26 cellular contexts compared by ENCODE assay signal in genomic region chr10:129459762-129460539, GRCh38.
"Had no signal": no experiment of that assay in that cellular context is flagged by ENCODE, and none has a peak within 500 bp of the region (broad histone marks: within the 10 kb centered on the region; RNA-seq: fewer than 3 reads in every experiment).

No MANE protein-coding gene starts in this region.

- DNase-seq: activated CD4-positive, alpha-beta memory T cell treated with anti-CD3 and anti-CD28 coated beads for 36 hours; activated CD4-positive, alpha-beta T cell treated with anti-CD3 and anti-CD28 coated beads for 48 hours; activated effector memory CD4-positive, alpha-beta T cell treated with Interleukin-2 at 50 U/mL for 16 hours; activated naive CD4-positive, alpha-beta T cell treated with anti-CD3 and anti-CD28 coated beads for 36 hours; activated T-cell treated with anti-CD3 and anti-CD28 coated beads, Interleukin-2, amount 50 U/mL, for 72 hours; anterior cingulate cortex; body of pancreas; caudate nucleus; dermis blood vessel endothelial cell; effector CD8-positive, alpha-beta T cell; foreskin melanocyte; immature natural killer cell; left ventricle myocardium inferior; naive thymus-derived CD4-positive, alpha-beta T cell; occipital lobe; posterior cingulate gyrus; small intestine; stimulated activated CD4-positive, alpha-beta T cell treated with anti-CD3 and anti-CD28 coated beads, Interleukin-2, amount 100 ng/mL, for 24 hours; stimulated activated naive CD8-positive, alpha-beta T cell treated with anti-CD3 and anti-CD28 coated beads, Interleukin-15, amount 100 ng/mL, for 72 hours; uterus had no signal

- H3K4me3 Mint-ChIP-seq: activated CD4-positive, alpha-beta memory T cell treated with anti-CD3 and anti-CD28 coated beads for 36 hours; activated naive CD4-positive, alpha-beta T cell treated with anti-CD3 and anti-CD28 coated beads for 36 hours; activated T-cell treated with anti-CD3 and anti-CD28 coated beads, Interleukin-2, amount 50 U/mL, for 72 hours; immature natural killer cell; naive thymus-derived CD4-positive, alpha-beta T cell; neural crest cell; stimulated activated effector memory CD8-positive, alpha-beta T cell treated with anti-CD3 and anti-CD28 coated beads, Interleukin-12 subunit alpha, Interleukin-12 subunit beta, amount 100 ng/mL, for 72 hours; stimulated activated naive CD8-positive, alpha-beta T cell treated with anti-CD3 and anti-CD28 coated beads, Interleukin-15, amount 100 ng/mL, for 72 hours had no signal

- H3K4me1 Mint-ChIP-seq: immature natural killer cell; naive thymus-derived CD4-positive, alpha-beta T cell; neural crest cell; stimulated activated effector memory CD8-positive, alpha-beta T cell treated with anti-CD3 and anti-CD28 coated beads, Interleukin-12 subunit alpha, Interleukin-12 subunit beta, amount 100 ng/mL, for 72 hours; stimulated activated naive CD8-positive, alpha-beta T cell treated with anti-CD3 and anti-CD28 coated beads, Interleukin-15, amount 100 ng/mL, for 72 hours had no signal

- H3K36me3 ChIP-seq: left ventricle myocardium inferior, tibial nerve, uterus had no signal

- H3K9me3 Mint-ChIP-seq: activated CD4-positive, alpha-beta memory T cell treated with anti-CD3 and anti-CD28 coated beads for 36 hours; activated naive CD4-positive, alpha-beta T cell treated with anti-CD3 and anti-CD28 coated beads for 36 hours; activated T-cell treated with anti-CD3 and anti-CD28 coated beads, Interleukin-2, amount 50 U/mL, for 72 hours; immature natural killer cell; naive thymus-derived CD4-positive, alpha-beta T cell; neural crest cell; stimulated activated effector memory CD8-positive, alpha-beta T cell treated with anti-CD3 and anti-CD28 coated beads, Interleukin-12 subunit alpha, Interleukin-12 subunit beta, amount 100 ng/mL, for 72 hours; stimulated activated naive CD8-positive, alpha-beta T cell treated with anti-CD3 and anti-CD28 coated beads, Interleukin-15, amount 100 ng/mL, for 72 hours had no signal

- H3K36me3 Mint-ChIP-seq: activated CD4-positive, alpha-beta memory T cell treated with anti-CD3 and anti-CD28 coated beads for 36 hours; immature natural killer cell; stimulated activated effector memory CD8-positive, alpha-beta T cell treated with anti-CD3 and anti-CD28 coated beads, Interleukin-12 subunit alpha, Interleukin-12 subunit beta, amount 100 ng/mL, for 72 hours had no signal

- H3K27ac ChIP-seq: body of pancreas, hepatocyte, left ventricle myocardium inferior, tibial nerve, uterus had no signal

- H3K27me3 ChIP-seq: body of pancreas, tibial nerve, uterus had no signal

- H2AFZ ChIP-seq: hepatocyte had no signal

- H3K4me3 ChIP-seq: body of pancreas, hepatocyte, left ventricle myocardium inferior, tibial nerve, uterus had no signal

- H3K79me2 ChIP-seq: hepatocyte had no signal

- ATAC-seq: activated T-cell treated with anti-CD3 and anti-CD28 coated beads, Interleukin-2, amount 50 U/mL, for 72 hours; body of pancreas; esophagus mucosa; naive thymus-derived CD4-positive, alpha-beta T cell; sciatic nerve; stimulated activated effector memory CD8-positive, alpha-beta T cell treated with anti-CD3 and anti-CD28 coated beads, Interleukin-12 subunit alpha, Interleukin-12 subunit beta, amount 100 ng/mL, for 72 hours; stimulated activated naive CD8-positive, alpha-beta T cell treated with anti-CD3 and anti-CD28 coated beads, Interleukin-15, amount 100 ng/mL, for 72 hours had no signal

- H3K9me3 ChIP-seq: body of pancreas, left ventricle myocardium inferior, tibial nerve, uterus had no signal

- H3K4me1 ChIP-seq: body of pancreas, left ventricle myocardium inferior, tibial nerve, uterus had no signal

- H3K4me2 ChIP-seq: hepatocyte had no signal

- H3K27ac Mint-ChIP-seq: activated CD4-positive, alpha-beta memory T cell treated with anti-CD3 and anti-CD28 coated beads for 36 hours; activated naive CD4-positive, alpha-beta T cell treated with anti-CD3 and anti-CD28 coated beads for 36 hours; activated T-cell treated with anti-CD3 and anti-CD28 coated beads, Interleukin-2, amount 50 U/mL, for 72 hours; immature natural killer cell; naive thymus-derived CD4-positive, alpha-beta T cell; stimulated activated effector memory CD8-positive, alpha-beta T cell treated with anti-CD3 and anti-CD28 coated beads, Interleukin-12 subunit alpha, Interleukin-12 subunit beta, amount 100 ng/mL, for 72 hours; stimulated activated naive CD8-positive, alpha-beta T cell treated with anti-CD3 and anti-CD28 coated beads, Interleukin-15, amount 100 ng/mL, for 72 hours had no signal
